ENCODE assay signal across 1 cellular context in the genomic region with DNA sequence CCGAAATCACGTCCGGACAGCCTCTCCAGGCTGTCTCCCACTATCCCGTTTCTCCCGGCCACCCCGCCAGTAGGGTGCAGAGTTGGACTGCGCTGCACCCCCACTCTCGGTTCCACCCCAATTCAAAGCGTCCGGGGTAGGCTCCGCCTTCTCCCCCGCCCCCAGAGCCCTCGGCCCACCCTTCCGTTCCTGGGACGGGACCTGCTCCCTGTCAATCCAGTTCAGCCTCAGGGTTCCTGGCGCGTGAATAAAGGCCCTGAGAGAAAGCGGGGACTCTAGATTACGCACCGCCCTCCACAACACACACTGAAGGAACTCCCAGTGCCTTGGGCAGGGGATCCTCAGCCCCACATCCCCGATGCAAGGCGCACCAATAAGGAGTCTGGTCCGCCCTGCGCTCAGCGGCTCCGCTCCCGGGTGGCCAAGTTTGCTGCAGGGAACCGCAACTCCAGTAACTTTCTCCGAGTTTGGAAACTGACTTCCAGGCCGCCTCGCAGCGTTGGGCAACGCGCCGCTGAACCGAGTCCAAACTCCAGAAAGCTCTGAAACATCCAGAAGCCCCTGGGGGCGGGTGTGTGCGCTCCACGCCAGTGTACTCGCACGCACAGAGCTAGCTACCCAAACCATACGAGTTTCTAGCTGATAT.
TF ChIP-seq lines count a peak whose summit lies in the region.

No MANE protein-coding gene starts in this region.

TF ChIP-seq in H1, 55 proteins besides CTCF, POLR2A, EP300 and RAD21 (continued from another document):
- no peak for TF ChIP-seq EGR1 (IDR thresholded peaks at IDR 0.05; ENCODE audit: borderline replicate concordance, low read depth, low read length)
- TF ChIP-seq KDM4A (IDR thresholded peaks at IDR 0.05; ENCODE audit: low read depth, low read length, severe bottlenecking) = peak; percentile 47
